In the genomic region with DNA sequence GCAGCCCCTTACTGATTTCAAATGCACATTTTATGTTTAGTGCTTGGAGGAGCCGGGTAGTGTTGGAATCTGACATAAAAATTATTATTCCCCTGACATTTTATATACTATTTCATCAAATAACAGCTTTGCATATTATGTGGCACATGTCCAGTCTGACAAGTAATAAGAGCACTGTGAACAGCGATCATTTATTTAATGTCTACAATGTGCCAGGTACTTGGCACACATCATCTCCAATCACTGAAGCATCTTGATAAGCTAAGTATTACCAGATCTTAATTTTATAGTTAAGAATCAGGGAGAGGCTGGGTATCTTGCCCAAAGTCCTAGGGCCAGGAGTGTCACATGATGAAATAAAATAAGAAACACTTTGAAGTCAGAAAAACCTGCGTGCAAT, we compare ENCODE assay signal across 33 cellular contexts.
DNase-seq lines count a peak whose midpoint lies in the region; ATAC-seq and TF ChIP-seq lines count a peak whose summit lies in the region.
"Had no signal": no experiment of that assay in that cellular context is flagged by ENCODE, and none has a peak within 500 bp of the region (broad histone marks: within the 10 kb centered on the region; RNA-seq: fewer than 3 reads in every experiment).

No MANE protein-coding gene starts in this region.

- H3K36me3 ChIP-seq in mucosa of descending colon (ENCODE audit: low read depth) (no peaks in the 10 kb centered on the region), neural cell (ENCODE audit: insufficient read depth, low read length) (no peaks in the 10 kb centered on the region)
- H3K36me3 ChIP-seq: BE2C; BLaER1; BLaER1 treated with 17β-estradiol and CSF1 and Interleukin-3, amounts not matched to agents 10 nM and 100 nM had no signal

- no peaks in the 10 kb centered on the region for H3K9me2 ChIP-seq in neural cell (ENCODE audit: insufficient read depth, low read length)

- H3K27ac ChIP-seq in neural cell (ENCODE audit: low read length), result no peak overlapping the region
- H3K27ac ChIP-seq: 22Rv1; A549; BLaER1; BLaER1 treated with 17β-estradiol and CSF1 and Interleukin-3, amounts not matched to agents 10 nM and 100 nM; C4-2B had no signal

- no peak overlapping the region for H3K4me3 ChIP-seq in LNCaP clone FGC (ENCODE audit: low read depth, low read length)
- no peak overlapping the region for H3K4me3 ChIP-seq in mucosa of descending colon
- no peak overlapping the region for H3K4me3 ChIP-seq in neural cell (ENCODE audit: low read length)
- H3K4me3 ChIP-seq: A549; BLaER1; BLaER1 treated with 17β-estradiol and CSF1 and Interleukin-3, amounts not matched to agents 10 nM and 100 nM had no signal

- no peaks in the 10 kb centered on the region for H3K79me2 ChIP-seq in neural cell (replicated peaks; ENCODE audit: insufficient read depth, low read length)

- H3K4me2 ChIP-seq in neural cell (ENCODE audit: low read length), result no peak overlapping the region
- H3K4me2 ChIP-seq: A549; BLaER1; BLaER1 treated with 17β-estradiol and CSF1 and Interleukin-3, amounts not matched to agents 10 nM and 100 nM had no signal

- H3K9ac ChIP-seq in neural cell (ENCODE audit: low read length), result no peak overlapping the region
- H3K9ac ChIP-seq: BLaER1; BLaER1 treated with 17β-estradiol and CSF1 and Interleukin-3, amounts not matched to agents 10 nM and 100 nM had no signal

- TF ChIP-seq EP300 in neural cell (conservative IDR thresholded peaks at IDR 0.05; ENCODE audit: poor library complexity, severe bottlenecking), result peak; percentile 79

- intact Hi-C loops in left colon (cut with DNase I, micrococcal nuclease) (no loop called here), mucosa of descending colon (cut with DNase I, micrococcal nuclease) (no loop called here), Right ventricle myocardium inferior (cut with DNase I) (no loop called here)

- no peak overlapping the region for H2AFZ ChIP-seq in neural cell (ENCODE audit: low read depth, low read length)

- TF ChIP-seq CTCF in LNCaP clone FGC (IDR thresholded peaks at IDR 0.05; ENCODE audit: control insufficient read depth, extremely low read depth, insufficient read depth) (no peak), mucosa of descending colon (IDR thresholded peaks at IDR 0.05) (no peak), neural cell (IDR thresholded peaks at IDR 0.05; ENCODE audit: poor library complexity, severe bottlenecking) (no peak)

- H3K9me3 ChIP-seq in mucosa of descending colon, result no peaks in the 10 kb centered on the region
- H3K9me3 ChIP-seq in neural cell (ENCODE audit: low read length), result no peaks in the 10 kb centered on the region
- H3K9me3 ChIP-seq: A549; BE2C; BLaER1; BLaER1 treated with 17β-estradiol and CSF1 and Interleukin-3, amounts not matched to agents 10 nM and 100 nM; Caco-2 had no signal

- no peaks in the 10 kb centered on the region for H3F3A ChIP-seq in neural cell (ENCODE audit: insufficient read depth, low read length, poor library complexity, severe bottlenecking)

- no peaks in the 10 kb centered on the region for H4K20me1 ChIP-seq in neural cell (ENCODE audit: insufficient read depth)
- H4K20me1 ChIP-seq: BLaER1; BLaER1 treated with 17β-estradiol and CSF1 and Interleukin-3, amounts not matched to agents 10 nM and 100 nM had no signal

- peaks cover 35% of the 10 kb centered on the region for H3K4me1 ChIP-seq in mucosa of descending colon (ENCODE audit: low read depth)
- H3K4me1 ChIP-seq: A549; BE2C; BLaER1; BLaER1 treated with 17β-estradiol and CSF1 and Interleukin-3, amounts not matched to agents 10 nM and 100 nM; Caco-2 had no signal

- no peaks in the 10 kb centered on the region for H3K27me3 ChIP-seq in neural cell (ENCODE audit: insufficient read depth, low read depth, low read length)
- H3K27me3 ChIP-seq: BE2C; BLaER1; BLaER1 treated with 17β-estradiol and CSF1 and Interleukin-3, amounts not matched to agents 10 nM and 100 nM had no signal

- ATAC-seq in left colon (peak; percentile 33), mucosa of descending colon (peak; percentile 7), Right ventricle myocardium inferior (no peak), GM19023 (IDR thresholded peaks at IDR 0.05; ENCODE audit: unreplicated experiment) (no peak)
- ATAC-seq: A549; CD8-positive, alpha-beta T cell had no signal

- TF ChIP-seq RAD21 in neural cell (conservative IDR thresholded peaks at IDR 0.05), result no peak

- DNase-seq in LNCaP clone FGC (ENCODE audit: low read depth) (peak; percentile 52), left colon (no peak), mucosa of descending colon (no peak), Right ventricle myocardium inferior (ENCODE audit: missing footprints) (no peak), DMS114 treated with DMSO at 0.1 percent for 48 hours (lab: John Stamatoyannopoulos, UW; ENCODE audit: unreplicated experiment) (no peak)
- no peak for DNase-seq in NK-92 treated with Interleukin-12 subunit alpha and Interleukin-12 subunit beta, amount 100 ng/mL, for 24 hours (lab: John Stamatoyannopoulos, UW)
- DNase-seq: 8988T; ACHN; AML-193; BE2C; C1 segment of cervical spinal cord; Caco-2; Calu3; CD4-positive, alpha-beta memory T cell; CD4-positive, alpha-beta T cell; CD4-positive, CD25-positive, alpha-beta regulatory T cell; CD8-positive, alpha-beta memory T cell; CD8-positive, alpha-beta T cell; COR-L47; DMS 273 treated with DMSO at 0.1 percent for 48 hours; DMS153; DMS53; DMS79; DMS79 treated with DMSO at 0.1 percent for 48 hours; DND-41; EL had no signal

TF ChIP-seq in neural cell, 6 proteins besides CTCF, POLR2A, EP300 and RAD21:
- no peak for TF ChIP-seq EZH2 (IDR thresholded peaks at IDR 0.05; ENCODE audit: borderline replicate concordance, insufficient read depth, low read length, poor library complexity, severe bottlenecking)
- TF ChIP-seq POLR2AphosphoS5 (IDR thresholded peaks at IDR 0.05), result no peak

Comparison
In these comparisons a context has a peak if more than half of its experiments do, and no peak if none do; other contexts are left out.
1. ATAC-seq: peak in left colon (single experiment) and mucosa of descending colon (single experiment); none in Right ventricle myocardium inferior (single experiment) and GM19023 (single experiment).